ENCODE assay signal across 9 cellular contexts in genomic region chr12:15227004-15227679, GRCh38. TPM values are rescaled to one million over a fixed set of nuclear protein-coding genes. Genes with fewer than 3 reads are reported as not detected.
DNase-seq lines count a peak whose midpoint lies in the region; ATAC-seq and TF ChIP-seq lines count a peak whose summit lies in the region.
"Had no signal": no experiment of that assay in that cellular context is flagged by ENCODE, and none has a peak within 500 bp of the region (broad histone marks: within the 10 kb centered on the region; RNA-seq: fewer than 3 reads in every experiment).

No MANE protein-coding gene starts in this region.

- no peaks in the 10 kb centered on the region for H3K79me1 ChIP-seq in mesenchymal stem cell (replicated peaks; ENCODE audit: low read length, poor library complexity, severe bottlenecking)

- H3K4me2 ChIP-seq in OCI-LY3 (ENCODE audit: low read length) (no peak overlapping the region), mesenchymal stem cell (ENCODE audit: low read length, poor library complexity, severe bottlenecking) (no peak overlapping the region)

- DNase-seq in NCI-H2081 (lab: John Stamatoyannopoulos, UW): peak; percentile 12 to 36
- no peak for DNase-seq in NCI-H2081 treated with DMSO at 0.1 percent for 48 hours (lab: John Stamatoyannopoulos, UW)
- peak; percentile 26 for DNase-seq in H7
- DNase-seq in dorsolateral prefrontal cortex: peak in 2 of 10 donors; percentile 22 to 33
- DNase-seq in mesenchymal stem cell: peak; percentile 64
- DNase-seq in NCI-H1048 (lab: John Stamatoyannopoulos, UW): no peak

- H3K4me3 ChIP-seq in H7 (ENCODE audit: insufficient read depth, low read depth, low read length) (no peak overlapping the region), OCI-LY3 (ENCODE audit: low read length) (no peak overlapping the region), dorsolateral prefrontal cortex (no peak overlapping the region), mesenchymal stem cell (ENCODE audit: insufficient read depth in 1 of 2, low read depth in 1 of 2, low read length in 2 of 2) (no peak overlapping the region)

- TF ChIP-seq CTCF in OCI-LY3 (IDR thresholded peaks at IDR 0.05; ENCODE audit: low read depth, low read length) (peak; percentile 78), dorsolateral prefrontal cortex (IDR thresholded peaks at IDR 0.05 in 54 of 56, conservative IDR thresholded peaks at IDR 0.05 in 2 of 56; ENCODE audit: low read depth in 1 of 56, partially characterized antibody in 56 of 56) (peak in 55 of 56 donors; percentile 21 to 72 (median 53))

- H2AK5ac ChIP-seq in mesenchymal stem cell (ENCODE audit: low read length, severe bottlenecking): no peak overlapping the region

- no peak overlapping the region for H4K8ac ChIP-seq in mesenchymal stem cell (ENCODE audit: low read length)

- WGBS in mesenchymal stem cell: 9% methylated on average over 1 of the region's 5 CpGs

- H3K4me1 ChIP-seq in OCI-LY3 (ENCODE audit: low read length) (no peaks in the 10 kb centered on the region), mesenchymal stem cell (ENCODE audit: control insufficient read depth, insufficient read depth, low read depth, low read length) (no peaks in the 10 kb centered on the region)

- intact Hi-C loops in dorsolateral prefrontal cortex (cut with DNase I): loop anchor here in 1 of 2 donors (2.0 kb wide), 1 partner anchor 42 kb away; no protein-coding TSS in a partner anchor

- no peaks in the 10 kb centered on the region for H3K27me3 ChIP-seq in H7 (ENCODE audit: control insufficient read depth, insufficient read depth, low read length)
- H3K27me3 ChIP-seq in OCI-LY3 (ENCODE audit: low read depth, low read length): peaks cover 14% of the 10 kb centered on the region
- peaks cover 0 to 4% (median 0%) of the 10 kb centered on the region in 45 donors for H3K27me3 ChIP-seq in dorsolateral prefrontal cortex
- peaks cover 0 to 28% of the 10 kb centered on the region in 2 experiments for H3K27me3 ChIP-seq in mesenchymal stem cell (ENCODE audit: control insufficient read depth in 1 of 2, insufficient read depth in 1 of 2, low read length in 2 of 2)

- H2AFZ ChIP-seq in OCI-LY3 (ENCODE audit: low read depth, low read length) (0 out of 2 replicates have a peak overlapping the region, but pooled peaks have one; percentile 57), mesenchymal stem cell (ENCODE audit: low read depth, low read length) (no peak overlapping the region)

- H3K27ac ChIP-seq in OCI-LY3 (ENCODE audit: low read length): no peak overlapping the region
- H3K27ac ChIP-seq in dorsolateral prefrontal cortex: no peak overlapping the region
- H3K27ac ChIP-seq in mesenchymal stem cell (ENCODE audit: low read length, poor library complexity, severe bottlenecking): no peak overlapping the region

- no peak for ATAC-seq in HG02798 (IDR thresholded peaks at IDR 0.05; ENCODE audit: poor library complexity, unreplicated experiment)

- H3K79me2 ChIP-seq in OCI-LY3 (ENCODE audit: low read length): no peaks in the 10 kb centered on the region

- H3K18ac ChIP-seq in mesenchymal stem cell (ENCODE audit: low read depth in 1 of 2, low read length in 2 of 2): no peak overlapping the region

- no peaks in the 10 kb centered on the region for H3K36me3 ChIP-seq in H7 (replicated peaks; ENCODE audit: control insufficient read depth, insufficient read depth, low read length)
- no peaks in the 10 kb centered on the region for H3K36me3 ChIP-seq in OCI-LY3 (replicated peaks; ENCODE audit: low read depth, low read length)
- H3K36me3 ChIP-seq in mesenchymal stem cell (ENCODE audit: control insufficient read depth in 1 of 2, insufficient read depth in 2 of 2, low read depth in 1 of 2, low read length in 2 of 2): no peaks in the 10 kb centered on the region

- no peak overlapping the region for H4K91ac ChIP-seq in mesenchymal stem cell (ENCODE audit: low read length)

- no peaks in the 10 kb centered on the region for H3K9me3 ChIP-seq in OCI-LY3 (ENCODE audit: insufficient read depth, low read length)
- H3K9me3 ChIP-seq in mesenchymal stem cell (ENCODE audit: control insufficient read depth, low read length): no peaks in the 10 kb centered on the region

- no peak overlapping the region for H3K4ac ChIP-seq in mesenchymal stem cell (ENCODE audit: low read depth in 1 of 2, low read length in 2 of 2)

- H4K20me1 ChIP-seq in OCI-LY3 (ENCODE audit: insufficient read depth, low read length): no peaks in the 10 kb centered on the region

- no peak overlapping the region for H2BK120ac ChIP-seq in mesenchymal stem cell (ENCODE audit: low read depth, low read length)

- H3K23ac ChIP-seq in mesenchymal stem cell (ENCODE audit: low read length in 2 of 2): no peak overlapping the region

- no peak overlapping the region for H3K14ac ChIP-seq in mesenchymal stem cell (ENCODE audit: low read length in 2 of 2)

- H3K9ac ChIP-seq in OCI-LY3 (ENCODE audit: low read length) (no peak overlapping the region), mesenchymal stem cell (ENCODE audit: low read length) (no peak overlapping the region)

- H2BK12ac ChIP-seq in mesenchymal stem cell (ENCODE audit: low read length in 2 of 2): no peak overlapping the region

- H2BK15ac ChIP-seq in mesenchymal stem cell (ENCODE audit: low read depth, poor library complexity, severe bottlenecking): no peak overlapping the region

- H2BK5ac ChIP-seq in mesenchymal stem cell (ENCODE audit: low read depth, low read length, poor library complexity, severe bottlenecking): no peak overlapping the region

RNA-seq across cellular contexts. Expression of gene RERG, which starts 5.9 kb away (rescaled TPM):
- total RNA-seq in H7 (2014; rRNA removed; shearing (Covaris generic)): not detected in 2 replicates
- total RNA-seq in dorsolateral prefrontal cortex: 10 to 100 TPM in 99 of 120 experiments, 1 to 10 TPM in 21; 4.5 to 31.5 (median 13.9) TPM
- 0.70 TPM for polyA plus RNA-seq in mesenchymal stem cell (2013, experiment 1 of 2)
- polyA plus RNA-seq in mesenchymal stem cell (2013, experiment 2 of 2): 0.81 TPM
- total RNA-seq: CD8-positive, alpha-beta memory T cell had no signal
- polyA plus RNA-seq: CD8-positive, alpha-beta memory T cell had no signal

Comparison
In these comparisons a context has a peak if more than half of its experiments do, and no peak if none do; other contexts are left out.
1. DNase-seq: peak in NCI-H2081 (2 of 2), H7 (single experiment) and mesenchymal stem cell (single experiment); none in NCI-H2081 treated with DMSO at 0.1 percent for 48 hours (single experiment) and NCI-H1048 (single experiment).